1 cellular context compared by ENCODE assay signal in the genomic region with DNA sequence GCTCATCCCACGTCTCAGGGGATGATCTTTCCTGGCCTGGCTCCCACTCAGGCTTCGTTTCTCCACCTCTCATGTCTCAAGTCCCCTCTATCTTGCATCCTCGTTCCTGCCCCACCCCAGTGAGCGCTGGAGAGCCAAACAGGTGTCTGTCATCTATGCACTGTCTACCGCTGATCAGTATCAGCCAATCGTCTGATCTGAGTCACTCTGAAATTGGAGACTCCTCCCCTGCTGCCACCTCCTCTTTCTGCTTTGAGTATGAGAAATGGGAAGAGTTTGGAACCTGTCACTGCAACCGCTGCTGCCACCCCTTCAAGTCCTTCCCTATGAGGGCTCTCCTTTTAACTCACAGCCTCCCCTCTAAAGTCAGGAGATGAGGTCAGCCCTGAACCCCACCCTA.
TF ChIP-seq lines count a peak whose summit lies in the region.

No MANE protein-coding gene starts in this region.

TF ChIP-seq in WTC11, 78 proteins besides CTCF, POLR2A, EP300 and RAD21 (continued from another document):
- TF ChIP-seq, protein P1, sequence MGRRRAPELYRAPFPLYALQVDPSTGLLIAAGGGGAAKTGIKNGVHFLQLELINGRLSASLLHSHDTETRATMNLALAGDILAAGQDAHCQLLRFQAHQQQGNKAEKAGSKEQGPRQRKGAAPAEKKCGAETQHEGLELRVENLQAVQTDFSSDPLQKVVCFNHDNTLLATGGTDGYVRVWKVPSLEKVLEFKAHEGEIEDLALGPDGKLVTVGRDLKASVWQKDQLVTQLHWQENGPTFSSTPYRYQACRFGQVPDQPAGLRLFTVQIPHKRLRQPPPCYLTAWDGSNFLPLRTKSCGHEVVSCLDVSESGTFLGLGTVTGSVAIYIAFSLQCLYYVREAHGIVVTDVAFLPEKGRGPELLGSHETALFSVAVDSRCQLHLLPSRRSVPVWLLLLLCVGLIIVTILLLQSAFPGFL (CRISPR knock-in tag; IDR thresholded peaks at IDR 0.05; ENCODE audit: borderline replicate concordance): no peak
- no peak for TF ChIP-seq SMAD3 (CRISPR knock-in tag; IDR thresholded peaks at IDR 0.05; ENCODE audit: borderline replicate concordance)
- no peak for TF ChIP-seq KAT7 (CRISPR knock-in tag; IDR thresholded peaks at IDR 0.05; ENCODE audit: borderline replicate concordance)
